11 cellular contexts compared by ENCODE assay signal in the genomic region with DNA sequence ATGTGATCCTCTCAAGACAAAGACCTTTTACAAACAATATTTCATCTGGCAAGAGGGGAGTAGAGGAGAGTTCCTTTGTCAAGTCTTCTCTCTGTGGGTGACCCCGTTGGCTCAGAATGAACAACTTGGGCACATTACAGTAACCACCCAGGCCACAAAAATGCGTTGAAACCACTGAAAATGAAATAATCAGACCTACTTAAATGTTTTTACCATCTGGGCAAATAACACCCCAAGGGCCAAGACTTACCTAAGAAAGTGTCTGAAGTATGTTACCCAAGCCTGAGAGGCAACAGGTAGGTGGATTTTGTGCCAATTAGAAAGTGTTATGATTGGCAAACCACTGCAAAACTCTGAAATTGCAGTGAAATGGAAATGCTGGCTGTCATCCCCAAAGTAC. TPM values are rescaled to one million over a fixed set of nuclear protein-coding genes. Genes with fewer than 3 reads are reported as not detected.
DNase-seq lines count a peak whose midpoint lies in the region; ATAC-seq, FAIRE-seq and TF ChIP-seq lines count a peak whose summit lies in the region.
"Had no signal": no experiment of that assay in that cellular context is flagged by ENCODE, and none has a peak within 500 bp of the region (broad histone marks: within the 10 kb centered on the region; RNA-seq: fewer than 3 reads in every experiment).

No MANE protein-coding gene starts in this region.

- intact Hi-C loops in mammary epithelial cell (cut with micrococcal nuclease): no loop called here

- no peaks in the 10 kb centered on the region for H3K9me3 ChIP-seq in mammary epithelial cell (replicated peaks; ENCODE audit: insufficient read depth, low read length)

- TF ChIP-seq CTCF in mammary epithelial cell (conservative IDR thresholded peaks at IDR 0.05 in 1 of 2, IDR thresholded peaks at IDR 0.05 in 1 of 2; ENCODE audit: extremely low read depth in 1 of 2, insufficient read depth in 1 of 2, low read depth in 1 of 2, low read length in 2 of 2): no peak

- in situ Hi-C loops in mammary epithelial cell (cut with MboI; ENCODE audit: low sequenced_read_pairs in 2 of 2): no loop called here
- in situ Hi-C loops in KBM-7 (cut with MboI; ENCODE audit: low pct_unique_long_range_greater_than_20kb, low sequenced_read_pairs): no loop called here

- BruUV-seq in mammary epithelial cell (replicated peaks; lab: Mats Ljungman, UMichigan): no TSS peak

- H3K4me1 Mint-ChIP-seq in stimulated activated effector memory CD8-positive, alpha-beta T cell treated with anti-CD3 and anti-CD28 coated beads, Interleukin-12 subunit alpha, Interleukin-12 subunit beta, amount 100 ng/mL, for 72 hours: peaks cover 88% of the 10 kb centered on the region

- H3K27ac Mint-ChIP-seq in stimulated activated effector memory CD8-positive, alpha-beta T cell treated with anti-CD3 and anti-CD28 coated beads, Interleukin-12 subunit alpha, Interleukin-12 subunit beta, amount 100 ng/mL, for 72 hours: peak overlapping the region; percentile 93
- H3K27ac Mint-ChIP-seq: memory B cell had no signal

- dilution Hi-C loops in mammary epithelial cell (cut with HindIII; ENCODE audit: low sequenced_read_pairs): no loop called here

- H3K4me1 ChIP-seq in mammary epithelial cell (ENCODE audit: insufficient read depth, low read length): peaks cover 4% of the 10 kb centered on the region

- H3K9ac ChIP-seq in mammary epithelial cell (ENCODE audit: insufficient read depth, low read length): no peak overlapping the region

- TF ChIP-seq POLR2A in GM12891 (IDR thresholded peaks at IDR 0.05; ENCODE audit: low read depth, low read length): no peak

- no peaks in the 10 kb centered on the region for H4K20me1 ChIP-seq in mammary epithelial cell (ENCODE audit: insufficient read depth, low read length)

- WGBS in mammary epithelial cell (ENCODE audit: low coverage, missing lambda C conversion rate): 3% methylated on average over 2 of the region's 2 CpGs

- H2AFZ ChIP-seq in mammary epithelial cell (ENCODE audit: low read depth, low read length): no peak overlapping the region

- H3K4me3 Mint-ChIP-seq in stimulated activated effector memory CD8-positive, alpha-beta T cell treated with anti-CD3 and anti-CD28 coated beads, Interleukin-12 subunit alpha, Interleukin-12 subunit beta, amount 100 ng/mL, for 72 hours: peak overlapping the region; percentile 89
- H3K4me3 Mint-ChIP-seq: memory B cell had no signal

- DNase-seq in GM12891 (ENCODE audit: insufficient read length, low spot score): no peak
- DNase-seq in RPMI7951 (ENCODE audit: low read depth): peak; percentile 9
- peak; percentile 53 for DNase-seq in mammary epithelial cell
- DNase-seq in stimulated activated effector memory CD8-positive, alpha-beta T cell treated with anti-CD3 and anti-CD28 coated beads, Interleukin-12 subunit alpha, Interleukin-12 subunit beta, amount 100 ng/mL, for 72 hours (ENCODE audit: low spot score in 2 of 2): no peak
- no peak for DNase-seq in KBM-7
- DNase-seq in substantia nigra (lab: John Stamatoyannopoulos, UW): no peak
- DNase-seq: DMS53, KG1, NCI-H345 had no signal

- H3K79me2 ChIP-seq in mammary epithelial cell (ENCODE audit: insufficient read depth, low read length): no peaks in the 10 kb centered on the region

- H3K27ac ChIP-seq in mammary epithelial cell (ENCODE audit: insufficient read depth, low read depth, low read length) (no peak overlapping the region), substantia nigra (ENCODE audit: low read depth, low read length, poor library complexity, severe bottlenecking) (no peak overlapping the region)

- peaks cover 25% of the 10 kb centered on the region for H3K36me3 Mint-ChIP-seq in stimulated activated effector memory CD8-positive, alpha-beta T cell treated with anti-CD3 and anti-CD28 coated beads, Interleukin-12 subunit alpha, Interleukin-12 subunit beta, amount 100 ng/mL, for 72 hours
- H3K36me3 Mint-ChIP-seq: memory B cell had no signal

- H3K27me3 ChIP-seq in mammary epithelial cell (ENCODE audit: insufficient read depth, low read length): peaks cover 2% of the 10 kb centered on the region

- no peaks in the 10 kb centered on the region for H3K36me3 ChIP-seq in mammary epithelial cell (ENCODE audit: insufficient read depth, low read length)

- no peak overlapping the region for H3K4me2 ChIP-seq in mammary epithelial cell (ENCODE audit: insufficient read depth, low read depth, low read length)

- H3K9me3 Mint-ChIP-seq in stimulated activated effector memory CD8-positive, alpha-beta T cell treated with anti-CD3 and anti-CD28 coated beads, Interleukin-12 subunit alpha, Interleukin-12 subunit beta, amount 100 ng/mL, for 72 hours: no peaks in the 10 kb centered on the region
- H3K9me3 Mint-ChIP-seq: memory B cell had no signal

- FAIRE-seq in GM12891 (lab: Jason Lieb, UNC): peak; percentile 60

- H3K4me3 ChIP-seq in mammary epithelial cell (replicated peaks in 1 of 3; ENCODE audit: insufficient read depth in 1 of 3, low read depth in 2 of 3, low read length in 3 of 3): no peak overlapping the region

- peak; percentile 69 for ATAC-seq in stimulated activated effector memory CD8-positive, alpha-beta T cell treated with anti-CD3 and anti-CD28 coated beads, Interleukin-12 subunit alpha, Interleukin-12 subunit beta, amount 100 ng/mL, for 72 hours
- no peak for ATAC-seq in HG03378 (IDR thresholded peaks at IDR 0.05; ENCODE audit: unreplicated experiment)

- CTCF ChIA-PET in mammary epithelial cell (lab: Charles Lee; ENCODE audit: low non-redundant PET): no interaction called here

TF ChIP-seq in GM12891, 5 proteins besides CTCF, POLR2A, EP300 and RAD21:
- TF ChIP-seq POU2F2 (IDR thresholded peaks at IDR 0.05; ENCODE audit: low read depth, low read length) (no peak), SPI1 (IDR thresholded peaks at IDR 0.05; ENCODE audit: low read depth, low read length) (no peak), TAF1 (IDR thresholded peaks at IDR 0.05; ENCODE audit: low read depth, low read length) (no peak), PAX5 (IDR thresholded peaks at IDR 0.05; ENCODE audit: insufficient read depth, low read length, severe bottlenecking) (no peak), POLR2AphosphoS5 (IDR thresholded peaks at IDR 0.05; ENCODE audit: low read depth, low read length) (no peak)

RNA-seq across cellular contexts. Expression of a gene that starts 1.3 kb away (rescaled TPM):
- polyA plus RNA-seq in GM12891 (2012; ENCODE audit: low read depth, missing spikeins): 3.5 TPM
- not detected in 2 replicates for total RNA-seq in RPMI7951 (2014; rRNA removed; shearing (Covaris generic))
- total RNA-seq in mammary epithelial cell: 10 to 100 TPM; 21.1 to 32.0 TPM
- polyA plus RNA-seq in mammary epithelial cell: 7.7 TPM
- polyA minus RNA-seq in mammary epithelial cell: 7.9 TPM

Comparison
In these comparisons a context has a peak if more than half of its experiments do, and no peak if none do; other contexts are left out.
1. DNase-seq: peak in RPMI7951 (single experiment) and mammary epithelial cell (single experiment); none in GM12891 (single experiment), stimulated activated effector memory CD8-positive, alpha-beta T cell treated with anti-CD3 and anti-CD28 coated beads, Interleukin-12 subunit alpha, Interleukin-12 subunit beta, amount 100 ng/mL, for 72 hours (0 of 2), KBM-7 (single experiment) and substantia nigra (0 of 49).
2. RNA of a gene that starts 1.3 kb away (total RNA-seq): 21.1 to 32.0 TPM in mammary epithelial cell; not detected in RPMI7951; every median in the first group is over 10 times any median in the second.